ENCODE assay signal across 1 cellular context in the genomic region with DNA sequence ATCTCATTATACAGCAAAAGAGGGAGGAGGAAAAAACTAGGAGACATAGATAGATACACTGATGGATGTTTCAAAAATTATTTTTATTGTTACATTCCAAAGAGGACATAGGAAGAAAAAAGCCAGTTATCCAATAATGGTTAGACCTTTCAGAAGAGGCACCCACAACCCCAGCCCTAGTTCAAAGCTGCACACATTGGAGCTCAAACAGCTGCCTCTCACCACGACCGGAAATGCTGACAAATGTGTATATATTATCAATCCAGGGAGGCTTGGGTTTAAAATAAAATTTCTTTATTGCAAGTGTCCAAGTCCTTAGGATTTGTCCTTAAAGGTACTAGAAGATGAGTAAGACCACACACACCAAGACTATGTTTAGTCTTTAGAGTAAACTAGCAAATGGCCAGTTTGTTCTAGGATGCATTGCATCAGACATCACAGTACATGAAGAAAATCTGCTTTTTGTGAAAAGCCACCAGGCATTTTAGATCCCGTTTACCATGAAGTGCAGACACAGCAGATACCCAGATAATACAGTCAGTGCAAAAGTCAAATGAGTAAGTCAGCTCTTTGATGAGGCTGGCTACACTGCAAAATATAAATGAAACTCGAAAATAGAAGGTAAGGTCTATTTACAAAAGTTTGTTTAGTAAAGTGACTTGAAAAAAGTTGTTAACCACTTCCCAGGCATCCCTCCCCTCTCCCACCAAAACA.
TF ChIP-seq lines count a peak whose summit lies in the region.

No MANE protein-coding gene starts in this region.

TF ChIP-seq in endothelial cell of umbilical vein, 7 proteins besides CTCF, POLR2A, EP300 and RAD21:
- TF ChIP-seq MYC (IDR thresholded peaks at IDR 0.05; ENCODE audit: low read depth, low read length): no peak
- no peak for TF ChIP-seq JUN (IDR thresholded peaks at IDR 0.05; ENCODE audit: borderline replicate concordance, insufficient read depth, insufficient read length, low read depth)
